ENCODE assay signal across 1 cellular context in genomic region chr4:81606166-81606565, GRCh38.
TF ChIP-seq lines count a peak whose summit lies in the region.

No MANE protein-coding gene starts in this region.

TF ChIP-seq in H1, 55 proteins besides CTCF, POLR2A, EP300 and RAD21 (continued from another document):
- no peak for TF ChIP-seq RNF2 (IDR thresholded peaks at IDR 0.05; ENCODE audit: borderline replicate concordance, low read depth, low read length, missing control alignments, poor library complexity, severe bottlenecking)
- TF ChIP-seq BACH1 (IDR thresholded peaks at IDR 0.05; ENCODE audit: low read length): no peak
- TF ChIP-seq RBBP5 (IDR thresholded peaks at IDR 0.05; ENCODE audit: borderline replicate concordance, low read depth, low read length): no peak
- no peak for TF ChIP-seq TCF12 (IDR thresholded peaks at IDR 0.05; ENCODE audit: low read depth, low read length)
- TF ChIP-seq TBP (IDR thresholded peaks at IDR 0.05; ENCODE audit: low read depth, low read length): no peak
- no peak for TF ChIP-seq HDAC2 (IDR thresholded peaks at IDR 0.05; ENCODE audit: borderline replicate concordance in 1 of 2, low read depth in 2 of 2, low read length in 2 of 2)
- no peak for TF ChIP-seq POU5F1 (IDR thresholded peaks at IDR 0.05; ENCODE audit: low read depth, low read length)
